In the genomic region with DNA sequence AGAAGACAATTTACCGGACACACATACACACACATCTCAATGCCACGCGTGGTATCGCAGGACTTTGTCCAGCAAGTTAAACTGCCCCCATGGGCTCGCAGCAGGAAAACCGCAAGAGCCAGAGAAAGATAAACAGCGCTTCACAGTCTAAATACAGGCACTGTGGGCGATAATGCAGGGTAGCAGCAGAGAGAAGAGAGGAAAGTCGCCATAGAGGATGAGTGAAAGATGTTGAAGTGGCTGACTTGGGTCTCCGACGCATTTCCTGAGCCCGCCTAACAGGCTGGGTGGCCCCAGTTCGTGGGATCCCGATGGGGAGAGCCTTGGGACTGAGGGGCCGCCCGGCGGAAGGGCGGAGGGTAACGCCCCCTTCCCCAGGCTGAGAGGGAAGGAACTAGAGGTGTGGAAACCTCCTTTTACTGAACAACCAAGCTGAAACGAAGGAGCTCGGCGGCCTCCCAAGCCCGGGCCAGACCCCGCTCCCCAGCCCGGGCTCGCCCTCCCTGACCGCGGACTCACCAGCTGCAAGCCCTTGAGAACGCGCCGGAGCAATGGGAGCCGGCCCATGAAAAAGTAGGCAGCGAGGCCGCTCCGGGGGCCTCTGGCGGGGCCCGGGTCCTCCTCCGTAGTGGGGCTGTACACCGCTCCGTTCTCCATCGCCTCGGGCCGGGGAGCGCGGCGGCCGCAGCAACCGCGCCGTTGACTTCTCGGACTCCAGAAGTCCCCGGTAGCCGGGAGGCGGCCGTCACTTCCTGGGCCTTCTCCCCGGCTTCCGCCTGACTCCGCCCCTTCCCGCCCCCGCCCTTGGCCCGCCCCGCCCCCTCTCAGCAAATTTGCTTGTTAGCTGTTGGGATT, we compare ENCODE assay signal across 8 cellular contexts. TPM values are rescaled to one million over a fixed set of nuclear protein-coding genes. Genes with fewer than 3 reads are reported as not detected.
DNase-seq lines count a peak whose midpoint lies in the region; ATAC-seq and TF ChIP-seq lines count a peak whose summit lies in the region.

A gene with protein sequence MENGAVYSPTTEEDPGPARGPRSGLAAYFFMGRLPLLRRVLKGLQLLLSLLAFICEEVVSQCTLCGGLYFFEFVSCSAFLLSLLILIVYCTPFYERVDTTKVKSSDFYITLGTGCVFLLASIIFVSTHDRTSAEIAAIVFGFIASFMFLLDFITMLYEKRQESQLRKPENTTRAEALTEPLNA (minus strand): TSS at position 764 of the 855 bp plus-strand sequence. CDS start 107 bp downstream, at position 657.

- ATAC-seq in GM19455 (IDR thresholded peaks at IDR 0.05; ENCODE audit: unreplicated experiment): peak; percentile 79

- H3K36me3 Mint-ChIP-seq in activated T-cell treated with anti-CD3 and anti-CD28 coated beads, Interleukin-2, amount 50 U/mL, for 24 hours (ENCODE audit: low read depth): peaks cover 32% of the 10 kb centered on the region

- peak within 1 kb of the TSS; percentile 88 for H2AFZ ChIP-seq in PC-9

- H4K20me1 ChIP-seq in PC-9 (ENCODE audit: insufficient read depth): no peaks in the 10 kb centered on the region

- no TSS peak for BruUV-seq in PC-9 (replicated peaks; lab: Mats Ljungman, UMichigan)

- peak within 1 kb of the TSS; percentile 91 for H3K27ac Mint-ChIP-seq in activated T-cell treated with anti-CD3 and anti-CD28 coated beads, Interleukin-2, amount 50 U/mL, for 24 hours

- H3K4me3 ChIP-seq in HL-60 (replicated peaks; ENCODE audit: insufficient read depth, low read length): peak within 1 kb of the TSS; percentile 63
- H3K4me3 ChIP-seq in PC-9: peak within 1 kb of the TSS; percentile 79
- peak within 1 kb of the TSS; percentile 79 to 92 for H3K4me3 ChIP-seq in esophagus (ENCODE audit: low read depth in 1 of 2, low read length in 2 of 2)
- peak within 1 kb of the TSS; percentile 77 to 92 for H3K4me3 ChIP-seq in muscle layer of colon (ENCODE audit: low read depth in 1 of 2, low read length in 2 of 2)

- H3K27me3 Mint-ChIP-seq in activated T-cell treated with anti-CD3 and anti-CD28 coated beads, Interleukin-2, amount 50 U/mL, for 24 hours: no peaks in the 10 kb centered on the region

- WGBS in esophagus, 2 donors: 0% methylated on average over 57 to 62 of the region's 62 CpGs

- H3K9me3 ChIP-seq in PC-9 (ENCODE audit: insufficient read depth, low read depth) (no peaks in the 10 kb centered on the region), esophagus (ENCODE audit: control insufficient read depth in 2 of 2, insufficient read depth in 1 of 2, low read depth in 1 of 2, low read length in 1 of 2) (no peaks in the 10 kb centered on the region), muscle layer of colon (ENCODE audit: low read length) (no peaks in the 10 kb centered on the region)

- H3K4me3 Mint-ChIP-seq in activated T-cell treated with anti-CD3 and anti-CD28 coated beads, Interleukin-2, amount 50 U/mL, for 24 hours: peak within 1 kb of the TSS; percentile 94

- no peaks in the 10 kb centered on the region for H3K9me3 Mint-ChIP-seq in activated T-cell treated with anti-CD3 and anti-CD28 coated beads, Interleukin-2, amount 50 U/mL, for 24 hours

- no peaks in the 10 kb centered on the region for H3K9me2 ChIP-seq in PC-9 (ENCODE audit: insufficient read depth)

- H3K4me1 ChIP-seq in PC-9 (replicated peaks; ENCODE audit: insufficient read depth) (peaks cover 8% of the 10 kb centered on the region; the same call in 1 of the 2 replicates), esophagus (ENCODE audit: control insufficient read depth in 2 of 2, insufficient read depth in 2 of 2, low read length in 1 of 2) (no peaks in the 10 kb centered on the region), muscle layer of colon (ENCODE audit: insufficient read depth, low read length) (peaks cover 16% of the 10 kb centered on the region)

- H3K27me3 ChIP-seq in HL-60 (ENCODE audit: insufficient read depth, poor library complexity, severe bottlenecking): no peaks in the 10 kb centered on the region
- H3K27me3 ChIP-seq in PC-9 (ENCODE audit: insufficient read depth, low read depth): no peaks in the 10 kb centered on the region
- no peaks in the 10 kb centered on the region for H3K27me3 ChIP-seq in esophagus (ENCODE audit: control insufficient read depth in 1 of 2, insufficient read depth in 2 of 2, low read length in 2 of 2)
- H3K27me3 ChIP-seq in muscle layer of colon (ENCODE audit: control insufficient read depth in 1 of 2, insufficient read depth in 2 of 2, low read length in 2 of 2): no peaks in the 10 kb centered on the region

- H3F3A ChIP-seq in PC-9 (ENCODE audit: insufficient read depth, low read depth): no peaks in the 10 kb centered on the region

- POLR2A ChIA-PET in PC-9 (lab: Charles Lee; ENCODE audit: unreplicated experiment): interaction anchor here (0.5 kb wide), 2 partner anchors 154 to 611 kb away, joined by 3 to 9 read pairs; no protein-coding TSS in a partner anchor

- DNase-seq in COR-L47 (lab: John Stamatoyannopoulos, UW): peak; percentile 47
- peak; percentile 61 to 70 for DNase-seq in HL-60 (ENCODE audit: low read depth in 1 of 2, low spot score in 1 of 2)
- DNase-seq in PC-9: peak; percentile 39 to 67
- peak; percentile 84 for DNase-seq in activated T-cell treated with anti-CD3 and anti-CD28 coated beads, Interleukin-2, amount 50 U/mL, for 24 hours
- peak; percentile 81 for DNase-seq in stimulated activated CD8-positive, alpha-beta memory T cell treated with anti-CD3 and anti-CD28 coated beads, Interleukin-4, amount 100 ng/mL, for 48 hours

- peak within 1 kb of the TSS; percentile 70 for H3K9ac ChIP-seq in muscle layer of colon (ENCODE audit: low read length)

- H3K4me1 Mint-ChIP-seq in activated T-cell treated with anti-CD3 and anti-CD28 coated beads, Interleukin-2, amount 50 U/mL, for 24 hours (ENCODE audit: low read depth): peaks cover 41% of the 10 kb centered on the region

- H3K79me2 ChIP-seq in PC-9 (ENCODE audit: low read depth): peaks cover 29% of the 10 kb centered on the region

- TF ChIP-seq CTCF in HL-60 (IDR thresholded peaks at IDR 0.05; ENCODE audit: insufficient read depth, low read length) (no peak), PC-9 (conservative IDR thresholded peaks at IDR 0.05) (no peak)

- H3K4me2 ChIP-seq in PC-9: peak within 1 kb of the TSS; percentile 86

- no peaks in the 10 kb centered on the region for H3K36me3 ChIP-seq in PC-9 (ENCODE audit: low read depth)
- no peaks in the 10 kb centered on the region for H3K36me3 ChIP-seq in esophagus (ENCODE audit: control insufficient read depth in 2 of 2, insufficient read depth in 2 of 2, low read length in 1 of 2)
- H3K36me3 ChIP-seq in muscle layer of colon (ENCODE audit: insufficient read depth, low read length): no peaks in the 10 kb centered on the region

- intact Hi-C loops in PC-9 (cut with micrococcal nuclease; ENCODE audit: unreplicated experiment): loop anchor here (2.0 kb wide), 1 partner anchor 326 kb away; no protein-coding TSS in a partner anchor

- H3K27ac ChIP-seq in HL-60 (replicated peaks) (peak within 1 kb of the TSS; percentile 99), PC-9 (peak within 1 kb of the TSS; percentile 51), esophagus (ENCODE audit: low read depth in 2 of 2, low read length in 1 of 2) (peak within 1 kb of the TSS; percentile 95 to 96), muscle layer of colon (ENCODE audit: low read depth, low read length) (peak within 1 kb of the TSS; percentile 98)

- CTCF ChIA-PET in PC-9 (lab: Charles Lee): interaction anchor here (1.1 to 1.9 kb wide), 2 partner anchors 80 to 83 kb away, joined by 9 to 14 read pairs; no protein-coding TSS in a partner anchor

RNA-seq across cellular contexts. Expression of the gene that starts here (rescaled TPM):
- 61.0 and 69.4 TPM in 2 replicates for total RNA-seq in PC-9 (2021)
- 10 to 100 TPM; 19.2 to 21.9 TPM for polyA plus RNA-seq in esophagus

Comparison
In these comparisons a context has a peak if more than half of its experiments do, and no peak if none do; other contexts are left out.
1. Peak in every context shown above with its lines: DNase-seq, ATAC-seq, H3K4me3 ChIP-seq and H3K27ac ChIP-seq.